In the genomic region with DNA sequence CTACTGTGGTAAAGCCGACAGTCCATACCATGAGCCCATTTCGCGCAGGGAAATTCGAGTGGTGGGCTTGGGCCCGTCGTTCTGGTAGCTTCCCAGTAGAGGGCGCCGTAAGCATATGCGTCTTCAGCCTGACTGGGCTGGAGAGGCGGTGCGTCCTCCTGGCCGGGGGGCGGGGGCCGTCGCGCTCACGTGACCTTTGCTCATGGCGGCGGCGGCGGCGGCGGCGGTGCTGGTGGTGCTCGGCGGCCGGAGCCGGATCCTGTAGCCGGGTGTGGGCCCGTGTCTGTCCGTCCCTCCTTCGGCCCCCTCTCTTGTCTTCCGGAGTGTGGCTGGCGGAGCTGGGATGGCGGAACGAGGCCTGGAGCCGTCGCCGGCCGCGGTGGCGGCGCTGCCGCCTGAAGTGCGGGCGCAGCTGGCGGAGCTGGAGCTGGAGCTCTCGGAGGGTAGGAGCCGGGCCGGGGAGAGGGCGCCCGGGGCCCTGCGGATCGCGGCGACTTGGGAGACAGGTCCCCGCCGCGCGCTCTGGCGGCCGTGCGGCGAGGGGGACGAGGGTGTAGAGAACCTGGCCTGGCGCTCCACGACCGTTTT, we compare ENCODE assay signal across 8 cellular contexts. TPM values are rescaled to one million over a fixed set of nuclear protein-coding genes. Genes with fewer than 3 reads are reported as not detected.
DNase-seq lines count a peak whose midpoint lies in the region; ATAC-seq, FAIRE-seq and TF ChIP-seq lines count a peak whose summit lies in the region.

A gene with protein sequence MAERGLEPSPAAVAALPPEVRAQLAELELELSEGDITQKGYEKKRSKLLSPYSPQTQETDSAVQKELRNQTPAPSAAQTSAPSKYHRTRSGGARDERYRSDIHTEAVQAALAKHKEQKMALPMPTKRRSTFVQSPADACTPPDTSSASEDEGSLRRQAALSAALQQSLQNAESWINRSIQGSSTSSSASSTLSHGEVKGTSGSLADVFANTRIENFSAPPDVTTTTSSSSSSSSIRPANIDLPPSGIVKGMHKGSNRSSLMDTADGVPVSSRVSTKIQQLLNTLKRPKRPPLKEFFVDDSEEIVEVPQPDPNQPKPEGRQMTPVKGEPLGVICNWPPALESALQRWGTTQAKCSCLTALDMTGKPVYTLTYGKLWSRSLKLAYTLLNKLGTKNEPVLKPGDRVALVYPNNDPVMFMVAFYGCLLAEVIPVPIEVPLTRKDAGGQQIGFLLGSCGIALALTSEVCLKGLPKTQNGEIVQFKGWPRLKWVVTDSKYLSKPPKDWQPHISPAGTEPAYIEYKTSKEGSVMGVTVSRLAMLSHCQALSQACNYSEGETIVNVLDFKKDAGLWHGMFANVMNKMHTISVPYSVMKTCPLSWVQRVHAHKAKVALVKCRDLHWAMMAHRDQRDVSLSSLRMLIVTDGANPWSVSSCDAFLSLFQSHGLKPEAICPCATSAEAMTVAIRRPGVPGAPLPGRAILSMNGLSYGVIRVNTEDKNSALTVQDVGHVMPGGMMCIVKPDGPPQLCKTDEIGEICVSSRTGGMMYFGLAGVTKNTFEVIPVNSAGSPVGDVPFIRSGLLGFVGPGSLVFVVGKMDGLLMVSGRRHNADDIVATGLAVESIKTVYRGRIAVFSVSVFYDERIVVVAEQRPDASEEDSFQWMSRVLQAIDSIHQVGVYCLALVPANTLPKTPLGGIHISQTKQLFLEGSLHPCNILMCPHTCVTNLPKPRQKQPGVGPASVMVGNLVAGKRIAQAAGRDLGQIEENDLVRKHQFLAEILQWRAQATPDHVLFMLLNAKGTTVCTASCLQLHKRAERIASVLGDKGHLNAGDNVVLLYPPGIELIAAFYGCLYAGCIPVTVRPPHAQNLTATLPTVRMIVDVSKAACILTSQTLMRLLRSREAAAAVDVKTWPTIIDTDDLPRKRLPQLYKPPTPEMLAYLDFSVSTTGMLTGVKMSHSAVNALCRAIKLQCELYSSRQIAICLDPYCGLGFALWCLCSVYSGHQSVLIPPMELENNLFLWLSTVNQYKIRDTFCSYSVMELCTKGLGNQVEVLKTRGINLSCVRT (N-terminal part only) (plus strand): TSS at position 188 of the 588 bp plus-strand sequence. CDS start 156 bp downstream, at position 344.

- no peaks in the 10 kb centered on the region for H4K20me1 ChIP-seq in mammary epithelial cell (ENCODE audit: insufficient read depth, low read length)

- dilution Hi-C loops in mammary epithelial cell (cut with HindIII; ENCODE audit: low sequenced_read_pairs) = no loop called here

- H3K27ac ChIP-seq in mammary epithelial cell (ENCODE audit: insufficient read depth, low read depth, low read length) = peak within 1 kb of the TSS; percentile 95
- H3K27ac ChIP-seq in small intestine (ENCODE audit: low read depth in 1 of 2, low read length in 1 of 2) = peak within 1 kb of the TSS; percentile 88 to 91

- peak within 1 kb of the TSS; percentile 96 for H2AFZ ChIP-seq in mammary epithelial cell (ENCODE audit: low read depth, low read length)

- H3K4me1 ChIP-seq in mammary epithelial cell (ENCODE audit: insufficient read depth, low read length) (peaks cover 23% of the 10 kb centered on the region), small intestine (ENCODE audit: control insufficient read depth in 2 of 2, insufficient read depth in 1 of 2, low read depth in 1 of 2, low read length in 1 of 2) (peaks cover 5 to 14% of the 10 kb centered on the region in 2 donors)

- CTCF ChIA-PET in AG04449 (lab: Yijun Ruan, JAX) (interaction anchor here (0.7 to 8.8 kb wide), 56 partner anchors 9 to 1370 kb away, joined by 3 to 215 read pairs (median 6); no protein-coding TSS in a partner anchor), mammary epithelial cell (lab: Charles Lee; ENCODE audit: low non-redundant PET) (interaction anchor here (0.6 to 1.0 kb wide), 5 partner anchors 51 to 836 kb away, joined by 3 to 4 read pairs (median 3); no protein-coding TSS in a partner anchor)

- H3K36me3 ChIP-seq in mammary epithelial cell (ENCODE audit: insufficient read depth, low read length) = no peaks in the 10 kb centered on the region
- H3K36me3 ChIP-seq in small intestine (ENCODE audit: control insufficient read depth in 2 of 2, insufficient read depth in 2 of 2, low read length in 2 of 2) = no peaks in the 10 kb centered on the region

- in situ Hi-C loops in mammary epithelial cell (cut with MboI; ENCODE audit: low sequenced_read_pairs in 2 of 2) = loop anchor here (5.0 kb wide), 2 partner anchors 67 to 132 kb away; no protein-coding TSS in a partner anchor

- H3K4me2 ChIP-seq in mammary epithelial cell (ENCODE audit: insufficient read depth, low read depth, low read length) = peak within 1 kb of the TSS; percentile 86

- peaks cover 50% of the 10 kb centered on the region for H3K79me2 ChIP-seq in mammary epithelial cell (ENCODE audit: insufficient read depth, low read length)

- H3K27me3 ChIP-seq in mammary epithelial cell (ENCODE audit: insufficient read depth, low read length) = no peaks in the 10 kb centered on the region
- no peaks in the 10 kb centered on the region for H3K27me3 ChIP-seq in small intestine (ENCODE audit: control insufficient read depth in 2 of 2, insufficient read depth in 2 of 2, low read length in 2 of 2)

- TF ChIP-seq CTCF in AG04449 (IDR thresholded peaks at IDR 0.05; ENCODE audit: insufficient read depth, low read length, missing control alignments) (peak; percentile 94), WI38 (IDR thresholded peaks at IDR 0.05; ENCODE audit: low read depth, low read length) (peak; percentile 67), mammary epithelial cell (conservative IDR thresholded peaks at IDR 0.05 in 1 of 2, IDR thresholded peaks at IDR 0.05 in 1 of 2; ENCODE audit: extremely low read depth in 1 of 2, insufficient read depth in 1 of 2, low read depth in 1 of 2, low read length in 2 of 2) (peak; percentile 88 to 92)

- 0% methylated on average over 3 of the region's 68 CpGs for WGBS in mammary epithelial cell (ENCODE audit: low coverage, missing lambda C conversion rate)
- 0 to 1% (median 1%) methylated on average over 39 to 68 of the region's 68 CpGs for WGBS in small intestine, 3 donors

- DNase-seq in AG04449 (ENCODE audit: low read depth, low spot score) (no peak), NCI-H2196 treated with DMSO at 0.1 percent for 48 hours (lab: John Stamatoyannopoulos, UW; ENCODE audit: unreplicated experiment) (peak; percentile 88), mammary epithelial cell (peak; percentile 89), iPS-NIHi11 (ENCODE audit: low spot score) (peak; percentile 95), small intestine (peak; percentile 89)

- ATAC-seq in GM18870 (IDR thresholded peaks at IDR 0.05; ENCODE audit: unreplicated experiment) = peak; percentile 65
- peak; percentile 83 for ATAC-seq in HG03135 (IDR thresholded peaks at IDR 0.05; ENCODE audit: unreplicated experiment)

- intact Hi-C loops in mammary epithelial cell (cut with micrococcal nuclease) = loop anchor here (1.0 to 10.0 kb wide), 12 partner anchors 28 to 847 kb away; a partner anchor contains a TSS

- H3K9ac ChIP-seq in mammary epithelial cell (ENCODE audit: insufficient read depth, low read length) = peak within 1 kb of the TSS; percentile 95

- no TSS peak for BruUV-seq in mammary epithelial cell (replicated peaks; lab: Mats Ljungman, UMichigan)

- FAIRE-seq in small intestine (lab: Jason Lieb, UNC) = no peak

- H3K4me3 ChIP-seq in AG04449 (ENCODE audit: low read depth, low read length) (peak within 1 kb of the TSS; percentile 77), WI38 (ENCODE audit: low read depth, low read length) (peak within 1 kb of the TSS; percentile 92), mammary epithelial cell (replicated peaks in 1 of 3; ENCODE audit: insufficient read depth in 1 of 3, low read depth in 2 of 3, low read length in 3 of 3) (peak within 1 kb of the TSS; percentile 73 to 97 (median 92)), small intestine (ENCODE audit: low read depth in 1 of 2, low read length in 2 of 2) (peak within 1 kb of the TSS; percentile 58 to 83)

- POLR2A ChIA-PET in AG04449 (lab: Yijun Ruan, JAX) = interaction anchor here (0.6 to 1.0 kb wide), 2 partner anchors 99 to 260 kb away, joined by 3 read pairs; no protein-coding TSS in a partner anchor

- H3K9me3 ChIP-seq in mammary epithelial cell (replicated peaks; ENCODE audit: insufficient read depth, low read length) (no peaks in the 10 kb centered on the region), small intestine (ENCODE audit: control insufficient read depth, low read depth) (no peaks in the 10 kb centered on the region)

RNA-seq across cellular contexts. Expression of the gene that starts here (rescaled TPM):
- total RNA-seq in mammary epithelial cell = 10 to 100 TPM; 34.8 to 98.0 TPM
- polyA plus RNA-seq in mammary epithelial cell (17.1 TPM), small intestine (1 to 10 TPM; 6.3 to 7.4 (median 6.5) TPM)
- polyA minus RNA-seq in mammary epithelial cell = 82.0 TPM
